In the genomic region with DNA sequence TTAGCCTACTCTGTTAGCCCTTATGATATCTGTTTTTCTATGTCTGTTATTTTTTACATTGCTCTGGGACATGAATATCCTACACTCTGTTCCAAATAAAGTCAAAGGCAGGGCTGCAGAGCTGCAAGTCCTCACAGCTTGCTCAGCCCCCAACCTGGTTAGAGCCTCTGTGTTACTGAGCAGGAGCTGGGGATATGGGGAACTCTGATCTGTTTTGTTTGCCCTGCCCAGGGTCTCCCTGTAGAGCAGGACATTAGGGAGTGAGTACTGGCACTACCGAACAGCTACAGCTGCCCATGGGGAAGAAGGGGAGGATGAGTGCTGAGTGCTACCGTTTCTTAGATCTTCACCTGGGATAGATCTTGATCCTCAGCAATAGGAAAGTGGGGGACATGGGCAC, we compare ENCODE assay signal across 20 cellular contexts. TPM values are rescaled to one million over a fixed set of nuclear protein-coding genes. Genes with fewer than 3 reads are reported as not detected.
DNase-seq lines count a peak whose midpoint lies in the region; ATAC-seq and TF ChIP-seq lines count a peak whose summit lies in the region.
"Had no signal": no experiment of that assay in that cellular context is flagged by ENCODE, and none has a peak within 500 bp of the region (broad histone marks: within the 10 kb centered on the region; RNA-seq: fewer than 3 reads in every experiment).

No MANE protein-coding gene starts in this region.

- TF ChIP-seq CTCF in GM23338 (conservative IDR thresholded peaks at IDR 0.05; ENCODE audit: low read depth in 2 of 2) (no peak), nephron progenitor cell (IDR thresholded peaks at IDR 0.05) (no peak), upper lobe of right lung (IDR thresholded peaks at IDR 0.05) (no peak)

- H3K4me2 ChIP-seq in GM23338 (no peak overlapping the region), Karpas-422 (ENCODE audit: low read depth, low read length, poor library complexity, severe bottlenecking) (no peak overlapping the region), neuronal stem cell (ENCODE audit: insufficient read depth, low read length, poor library complexity, severe bottlenecking) (no peak overlapping the region)

- H3F3A ChIP-seq in GM23338 (replicated peaks; ENCODE audit: low read depth) = no peaks in the 10 kb centered on the region

- H3K27me3 Mint-ChIP-seq in GM23338 (ENCODE audit: insufficient read depth, low read depth, poor library complexity) = no peaks in the 10 kb centered on the region
- H3K27me3 Mint-ChIP-seq in nephron progenitor cell (ENCODE audit: low read depth, poor library complexity) = peaks cover 3% of the 10 kb centered on the region
- H3K27me3 Mint-ChIP-seq: CD4-positive, alpha-beta memory T cell had no signal

- WGBS in neuronal stem cell (ENCODE audit: extremely low coverage in 2 of 2, insufficient read length in 2 of 2, insufficient replicate concordance in 1 of 2), 2 donors = no CpG with 5 or more reads among the region's 2 CpGs

- H4K91ac ChIP-seq in neuronal stem cell (ENCODE audit: low read depth, low read length, poor library complexity) = no peak overlapping the region

- no peak overlapping the region for H2AK5ac ChIP-seq in neuronal stem cell (ENCODE audit: low read depth, low read length)

- intact Hi-C loops in upper lobe of right lung (cut with DNase I) = no loop called here

- no peak overlapping the region for H3K4ac ChIP-seq in neuronal stem cell (ENCODE audit: low read length)

- H2BK120ac ChIP-seq in neuronal stem cell (ENCODE audit: low read depth, low read length) = no peak overlapping the region

- DNase-seq in GM23338 (ENCODE audit: low spot score) (no peak), Karpas-422 (peak; percentile 6), nephron progenitor cell (no peak), neuronal stem cell (ENCODE audit: low spot score) (no peak), H7 (no peak), NCI-H510A (lab: John Stamatoyannopoulos, UW) (no peak), upper lobe of right lung (no peak)
- DNase-seq: C1 segment of cervical spinal cord; Calu3; CD4-positive, alpha-beta memory T cell; COR-L47; DMS53; DMS79 treated with DMSO at 0.1 percent for 48 hours; GF-D8; GM23248; HCEC 1CT had no signal

- H4K20me1 ChIP-seq in GM23338 (replicated peaks; ENCODE audit: insufficient read depth) (no peaks in the 10 kb centered on the region), Karpas-422 (ENCODE audit: insufficient read depth, low read depth, low read length) (no peaks in the 10 kb centered on the region)

- H2BK15ac ChIP-seq in neuronal stem cell (ENCODE audit: low read length) = no peak overlapping the region

- H3K27ac ChIP-seq in GM23338 (ENCODE audit: low read depth) = no peak overlapping the region
- H3K27ac ChIP-seq in Karpas-422 (ENCODE audit: low read length) = no peak overlapping the region
- no peak overlapping the region for H3K27ac ChIP-seq in neuronal stem cell (replicated peaks; ENCODE audit: low read length)
- no peak overlapping the region for H3K27ac ChIP-seq in upper lobe of right lung
- H3K27ac ChIP-seq: GM23248 had no signal

- no peaks in the 10 kb centered on the region for H3K36me3 ChIP-seq in GM23338 (ENCODE audit: insufficient read depth)
- H3K36me3 ChIP-seq in Karpas-422 (ENCODE audit: insufficient read depth, low read length) = no peaks in the 10 kb centered on the region
- no peaks in the 10 kb centered on the region for H3K36me3 ChIP-seq in neuronal stem cell (replicated peaks in 1 of 2; ENCODE audit: control insufficient read depth in 2 of 2, insufficient read depth in 2 of 2, low read length in 2 of 2)
- H3K36me3 ChIP-seq in H7 (replicated peaks; ENCODE audit: control insufficient read depth, insufficient read depth, low read length) = no peaks in the 10 kb centered on the region
- H3K36me3 ChIP-seq in upper lobe of right lung = no peaks in the 10 kb centered on the region

- H3K9me2 ChIP-seq in GM23338 (ENCODE audit: insufficient read depth) (no peaks in the 10 kb centered on the region), Karpas-422 (replicated peaks; ENCODE audit: insufficient read depth, low read length) (no peaks in the 10 kb centered on the region)

- no peak overlapping the region for H3K14ac ChIP-seq in neuronal stem cell (ENCODE audit: low read length)

- H3K4me1 ChIP-seq in GM23338 (ENCODE audit: insufficient read depth) (no peaks in the 10 kb centered on the region), Karpas-422 (ENCODE audit: low read length) (peaks cover 5% of the 10 kb centered on the region), neuronal stem cell (ENCODE audit: control insufficient read depth in 2 of 2, insufficient read depth in 1 of 2, low read depth in 1 of 2, low read length in 2 of 2) (peaks cover 0 to 2% of the 10 kb centered on the region in 2 donors), upper lobe of right lung (peaks cover 2% of the 10 kb centered on the region)

- no peaks in the 10 kb centered on the region for H3K79me1 ChIP-seq in neuronal stem cell (ENCODE audit: low read depth, low read length)

- H3K9me3 Mint-ChIP-seq in GM23338 (peaks cover 4% of the 10 kb centered on the region; the same call in 1 of the 3 replicates), nephron progenitor cell (peaks cover 11% of the 10 kb centered on the region)

- H3K79me2 ChIP-seq in GM23338 (replicated peaks; ENCODE audit: insufficient read depth) (no peaks in the 10 kb centered on the region), Karpas-422 (ENCODE audit: low read length) (no peaks in the 10 kb centered on the region)

- H2BK12ac ChIP-seq in neuronal stem cell (ENCODE audit: low read length) = no peak overlapping the region

- H3K9ac ChIP-seq in Karpas-422 (ENCODE audit: low read length) (no peak overlapping the region), neuronal stem cell (ENCODE audit: low read depth, low read length, poor library complexity) (no peak overlapping the region)
- H3K9ac ChIP-seq: GM23248 had no signal

- H3K4me3 ChIP-seq in GM23338 = no peak overlapping the region
- no peak overlapping the region for H3K4me3 ChIP-seq in Karpas-422 (ENCODE audit: low read length)
- no peak overlapping the region for H3K4me3 ChIP-seq in neuronal stem cell (ENCODE audit: low read length in 2 of 2)
- H3K4me3 ChIP-seq in H7 (ENCODE audit: insufficient read depth, low read depth, low read length) = no peak overlapping the region
- no peak overlapping the region for H3K4me3 ChIP-seq in upper lobe of right lung
- H3K4me3 ChIP-seq: GM23248 had no signal

- peaks cover 5% of the 10 kb centered on the region for H3K4me1 Mint-ChIP-seq in GM23338
- peaks cover 8% of the 10 kb centered on the region for H3K4me1 Mint-ChIP-seq in nephron progenitor cell
- H3K4me1 Mint-ChIP-seq: CD4-positive, alpha-beta memory T cell had no signal

- H3K36me3 Mint-ChIP-seq in GM23338 (ENCODE audit: low read depth) = no peaks in the 10 kb centered on the region
- no peaks in the 10 kb centered on the region for H3K36me3 Mint-ChIP-seq in nephron progenitor cell (ENCODE audit: low read depth)

- H4K8ac ChIP-seq in neuronal stem cell (ENCODE audit: low read depth, low read length) = no peak overlapping the region

- H2BK5ac ChIP-seq in neuronal stem cell (ENCODE audit: low read length) = no peak overlapping the region

- H3K18ac ChIP-seq in neuronal stem cell (ENCODE audit: low read length) = peak overlapping the region; percentile 5

- H2AFZ ChIP-seq in GM23338 (no peak overlapping the region; the same call in 1 of the 2 replicates), Karpas-422 (ENCODE audit: low read length) (no peak overlapping the region), neuronal stem cell (ENCODE audit: low read length) (no peak overlapping the region)
- H2AFZ ChIP-seq: GM23248 had no signal

- peak; percentile 77 for ATAC-seq in GM23338
- ATAC-seq in upper lobe of right lung = no peak

- H3K4me3 Mint-ChIP-seq in GM23338 = no peak overlapping the region
- no peak overlapping the region for H3K4me3 Mint-ChIP-seq in nephron progenitor cell
- H3K4me3 Mint-ChIP-seq: CD4-positive, alpha-beta memory T cell had no signal

- no peak overlapping the region; the same call in 1 of the 2 replicates for H3K27ac Mint-ChIP-seq in GM23338
- H3K27ac Mint-ChIP-seq in nephron progenitor cell = peak overlapping the region; percentile 34

- no peak overlapping the region for H3K23ac ChIP-seq in neuronal stem cell (ENCODE audit: low read depth, low read length, poor library complexity)

- H3K27me3 ChIP-seq in GM23338 (ENCODE audit: insufficient read depth) (no peaks in the 10 kb centered on the region), Karpas-422 (ENCODE audit: low read length) (no peaks in the 10 kb centered on the region), neuronal stem cell (ENCODE audit: control insufficient read depth in 3 of 3, insufficient read depth in 3 of 3, low read depth in 1 of 3, low read length in 3 of 3) (no peaks in the 10 kb centered on the region), H7 (ENCODE audit: control insufficient read depth, insufficient read depth, low read length) (no peaks in the 10 kb centered on the region), upper lobe of right lung (no peaks in the 10 kb centered on the region)

- H3K9me3 ChIP-seq in Karpas-422 (ENCODE audit: low read length) (no peaks in the 10 kb centered on the region), neuronal stem cell (replicated peaks in 1 of 2; ENCODE audit: control insufficient read depth in 2 of 2, insufficient read depth in 1 of 2, low read depth in 1 of 2, low read length in 2 of 2) (no peaks in the 10 kb centered on the region), upper lobe of right lung (no peaks in the 10 kb centered on the region)

TF ChIP-seq in GM23338, 12 proteins besides CTCF, POLR2A, EP300 and RAD21 (continues in another document):
- TF ChIP-seq CREB1 (CRISPR knock-in tag; IDR thresholded peaks at IDR 0.05; ENCODE audit: low read depth) = no peak
- no peak for TF ChIP-seq JUNB (IDR thresholded peaks at IDR 0.05; ENCODE audit: unreplicated experiment)
- TF ChIP-seq, protein P1, sequence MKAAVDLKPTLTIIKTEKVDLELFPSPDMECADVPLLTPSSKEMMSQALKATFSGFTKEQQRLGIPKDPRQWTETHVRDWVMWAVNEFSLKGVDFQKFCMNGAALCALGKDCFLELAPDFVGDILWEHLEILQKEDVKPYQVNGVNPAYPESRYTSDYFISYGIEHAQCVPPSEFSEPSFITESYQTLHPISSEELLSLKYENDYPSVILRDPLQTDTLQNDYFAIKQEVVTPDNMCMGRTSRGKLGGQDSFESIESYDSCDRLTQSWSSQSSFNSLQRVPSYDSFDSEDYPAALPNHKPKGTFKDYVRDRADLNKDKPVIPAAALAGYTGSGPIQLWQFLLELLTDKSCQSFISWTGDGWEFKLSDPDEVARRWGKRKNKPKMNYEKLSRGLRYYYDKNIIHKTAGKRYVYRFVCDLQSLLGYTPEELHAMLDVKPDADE (IDR thresholded peaks at IDR 0.05) = no peak
- no peak for TF ChIP-seq POLR2AphosphoS5 (IDR thresholded peaks at IDR 0.05; ENCODE audit: low read depth)
- TF ChIP-seq EZH2 (IDR thresholded peaks at IDR 0.05; ENCODE audit: low read depth, unreplicated experiment) = no peak

RNA-seq across cellular contexts. Expression of a gene that starts 32.8 kb away (rescaled TPM):
- not detected in 2 replicates for total RNA-seq in GM23338 (2014; rRNA removed; shearing (Covaris generic))
- polyA plus RNA-seq in GM23338 (2016; fragmentation: Nextera tagmentation; extraction: Ambion mirVana) = not detected in 2 replicates
- total RNA-seq in Karpas-422 (2014; rRNA removed; shearing (Covaris generic); ENCODE audit: low replicate concordance) = 22.6 and 28.1 TPM in 2 replicates
- not detected for polyA plus RNA-seq in neuronal stem cell (2013, experiment 1 of 2)
- not detected for polyA plus RNA-seq in neuronal stem cell (2013, experiment 2 of 2)
- not detected in 2 replicates for total RNA-seq in H7 (2014; rRNA removed; shearing (Covaris generic))
- total RNA-seq in upper lobe of right lung = 32.1 TPM
- total RNA-seq: A673, Daoy, G401 had no signal
- polyA plus RNA-seq: BJ had no signal

Comparison
In these comparisons a context has a peak if more than half of its experiments do, and no peak if none do; other contexts are left out.
1. RNA of a gene that starts 32.8 kb away (total RNA-seq): 32.1 TPM in upper lobe of right lung (single experiment) and 22.6 to 28.1 TPM in Karpas-422; not detected in GM23338 and not detected in H7; every median in the first group is over 10 times any median in the second.